In genomic region chr9:74007833-74008232, GRCh38 we compare ENCODE assay signal across 10 cellular contexts.
"Had no signal": no experiment of that assay in that cellular context is flagged by ENCODE, and none has a peak within 500 bp of the region (broad histone marks: within the 10 kb centered on the region; RNA-seq: fewer than 3 reads in every experiment).

No MANE protein-coding gene starts in this region.

- H3K27ac Mint-ChIP-seq: GM23338, H9, HFFc6 had no signal

- H3K4me3 ChIP-seq: GM23248, GM23338 had no signal

- H2AFZ ChIP-seq: GM23248, GM23338 had no signal

- H3K4me3 Mint-ChIP-seq: GM23338, H9, HFFc6 had no signal

- H3K27ac ChIP-seq: GM23248 had no signal

- H3K4me2 ChIP-seq: GM23338 had no signal

- ATAC-seq: GM23338, HCT116 had no signal

- H3K9ac ChIP-seq: GM23248 had no signal

- DNase-seq: GM23248, GOT3, H7, H9, HCEC 1CT, HFFc6 had no signal

- FAIRE-seq: H1, H54 had no signal

- H3K4me1 Mint-ChIP-seq: GM23338 had no signal
